In the genomic region with DNA sequence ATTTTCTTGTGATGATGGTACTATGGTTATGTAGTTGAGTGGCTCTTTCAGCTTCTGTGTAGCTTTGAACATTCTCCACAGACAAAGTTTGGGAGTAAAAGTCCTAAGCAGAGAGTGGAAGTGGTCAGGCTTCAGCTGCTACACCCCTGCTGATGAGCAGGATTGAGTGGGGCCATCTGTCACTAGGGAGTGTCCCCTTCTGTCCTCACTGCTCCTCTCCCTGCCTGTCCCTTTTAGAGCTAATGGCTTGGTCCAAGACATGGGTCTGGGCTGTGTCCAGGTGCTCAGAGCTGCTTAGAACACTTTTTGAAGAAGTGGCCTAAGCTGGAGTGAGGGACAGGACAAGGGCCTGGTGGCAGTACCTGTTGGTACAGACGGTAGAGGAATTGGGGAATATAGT, we compare ENCODE assay signal across 1 cellular context.
TF ChIP-seq lines count a peak whose summit lies in the region.

No MANE protein-coding gene starts in this region.

TF ChIP-seq in H1, 55 proteins besides CTCF, POLR2A, EP300 and RAD21:
- TF ChIP-seq TBP (IDR thresholded peaks at IDR 0.05; ENCODE audit: low read depth, low read length), result no peak
- TF ChIP-seq SUZ12 (IDR thresholded peaks at IDR 0.05; ENCODE audit: low read length), result no peak
- TF ChIP-seq ATF3 (IDR thresholded peaks at IDR 0.05; ENCODE audit: insufficient read depth, low read depth, low read length), result no peak
- TF ChIP-seq SRF (IDR thresholded peaks at IDR 0.05; ENCODE audit: low read depth, low read length), result no peak
- TF ChIP-seq MAX (IDR thresholded peaks at IDR 0.05), result no peak
- no peak for TF ChIP-seq TCF12 (IDR thresholded peaks at IDR 0.05; ENCODE audit: low read depth, low read length)
- no peak for TF ChIP-seq TEAD4 (IDR thresholded peaks at IDR 0.05; ENCODE audit: low read depth, low read length)
- TF ChIP-seq NRF1 (IDR thresholded peaks at IDR 0.05; ENCODE audit: low read depth, low read length), result no peak
- no peak for TF ChIP-seq CHD7 (IDR thresholded peaks at IDR 0.05; ENCODE audit: insufficient replicate concordance, low read length)
- TF ChIP-seq CBX8 (IDR thresholded peaks at IDR 0.05; ENCODE audit: borderline replicate concordance, low read depth, low read length), result no peak
- TF ChIP-seq CREB1 (IDR thresholded peaks at IDR 0.05), result no peak
- TF ChIP-seq GTF2F1 (IDR thresholded peaks at IDR 0.05; ENCODE audit: borderline replicate concordance, low read depth, low read length), result no peak
- TF ChIP-seq ASH2L (IDR thresholded peaks at IDR 0.05; ENCODE audit: low read length), result no peak
- no peak for TF ChIP-seq HDAC2 (IDR thresholded peaks at IDR 0.05; ENCODE audit: borderline replicate concordance in 1 of 2, low read depth in 2 of 2, low read length in 2 of 2)
- no peak for TF ChIP-seq EZH2 (IDR thresholded peaks at IDR 0.05; ENCODE audit: low read depth, low read length, severe bottlenecking)
- TF ChIP-seq BCL11A (IDR thresholded peaks at IDR 0.05; ENCODE audit: low read depth in 2 of 2, low read length in 2 of 2), result no peak
- TF ChIP-seq POLR2AphosphoS5 (IDR thresholded peaks at IDR 0.05; ENCODE audit: low read depth, low read length), result no peak
- TF ChIP-seq CTBP2 (IDR thresholded peaks at IDR 0.05; ENCODE audit: borderline replicate concordance, insufficient read depth, insufficient read length, low read length), result no peak
- TF ChIP-seq JUN (IDR thresholded peaks at IDR 0.05; ENCODE audit: low read depth, low read length), result no peak
TF ChIP-seq in H1: peak in this region for 0.
